ENCODE assay signal across 29 cellular contexts in the genomic region with DNA sequence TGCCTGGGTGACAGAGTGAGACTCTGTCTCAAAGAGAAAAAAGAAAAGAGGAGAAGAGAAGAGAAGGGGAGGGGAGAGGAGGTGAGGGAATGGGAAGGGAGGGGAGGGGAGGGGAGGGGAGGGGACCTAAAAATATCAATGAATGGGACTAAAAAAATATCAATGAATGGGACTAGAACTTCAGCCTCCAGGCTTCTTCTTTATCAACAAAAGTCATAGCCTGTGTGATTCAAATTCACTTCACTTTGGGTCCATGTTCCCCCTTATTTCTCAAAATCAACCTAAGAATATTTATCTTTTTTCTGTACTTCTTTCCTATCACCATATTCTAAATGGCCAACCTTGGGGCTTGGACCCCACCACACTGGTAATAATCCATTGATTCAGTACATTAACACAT.
"Had no signal": no experiment of that assay in that cellular context is flagged by ENCODE, and none has a peak within 500 bp of the region (broad histone marks: within the 10 kb centered on the region; RNA-seq: fewer than 3 reads in every experiment).

No MANE protein-coding gene starts in this region.

- H3K4me1 Mint-ChIP-seq: stimulated activated effector memory CD8-positive, alpha-beta T cell treated with anti-CD3 and anti-CD28 coated beads, Interleukin-12 subunit alpha, Interleukin-12 subunit beta, amount 100 ng/mL, for 72 hours; stimulated activated memory B cell treated with anti-CD40 and anti-IgM and Interleukin-4, amounts not matched to agents 10 μg/mL and 1 μg/mL and 100 μg/mL, for 72 hours; stimulated activated naive B cell treated with anti-CD40 and anti-IgM and Interleukin-4, amounts not matched to agents 10 μg/mL and 1 μg/mL and 100 μg/mL, for 72 hours; stimulated activated naive CD8-positive, alpha-beta T cell treated with anti-CD3 and anti-CD28 coated beads, Interleukin-15, amount 100 ng/mL, for 72 hours had no signal

- H3K27me3 Mint-ChIP-seq: stimulated activated memory B cell treated with anti-CD40 and anti-IgM and Interleukin-4, amounts not matched to agents 10 μg/mL and 1 μg/mL and 100 μg/mL, for 72 hours had no signal

- H3K27ac ChIP-seq: stomach, suprapubic skin, testis, thoracic aorta, thyroid gland, tibial artery, tibial nerve, transverse colon, upper lobe of left lung, upper lobe of right lung, uterus, vagina had no signal

- H3K27me3 ChIP-seq: stomach, suprapubic skin, testis, thyroid gland, tibial artery, tibial nerve, transverse colon, upper lobe of left lung, upper lobe of right lung, uterus, vagina had no signal

- H3K4me3 Mint-ChIP-seq: stimulated activated effector memory CD8-positive, alpha-beta T cell treated with anti-CD3 and anti-CD28 coated beads, Interleukin-12 subunit alpha, Interleukin-12 subunit beta, amount 100 ng/mL, for 72 hours; stimulated activated memory B cell treated with anti-CD40 and anti-IgM and Interleukin-4, amounts not matched to agents 10 μg/mL and 1 μg/mL and 100 μg/mL, for 72 hours; stimulated activated naive B cell treated with anti-CD40 and anti-IgM and Interleukin-4, amounts not matched to agents 10 μg/mL and 1 μg/mL and 100 μg/mL, for 72 hours; stimulated activated naive CD8-positive, alpha-beta T cell treated with anti-CD3 and anti-CD28 coated beads, Interleukin-15, amount 100 ng/mL, for 72 hours; stimulated activated naive CD8-positive, alpha-beta T cell treated with anti-CD3 and anti-CD28 coated beads, Interleukin-15, Interleukin-2, amounts not matched to agents 100 ng/mL and 50 ng/mL, for 24 hours; type B pancreatic cell had no signal

- H3K36me3 ChIP-seq: stomach, suprapubic skin, thoracic aorta, thyroid gland, tibial artery, tibial nerve, transverse colon, upper lobe of left lung, upper lobe of right lung, uterus, vagina had no signal

- ATAC-seq: stimulated activated effector memory CD8-positive, alpha-beta T cell treated with anti-CD3 and anti-CD28 coated beads, Interleukin-12 subunit alpha, Interleukin-12 subunit beta, amount 100 ng/mL, for 72 hours; stimulated activated memory B cell treated with anti-CD40 and anti-IgM and Interleukin-4, amounts not matched to agents 10 μg/mL and 1 μg/mL and 100 μg/mL, for 72 hours; stimulated activated naive B cell treated with anti-CD40 and anti-IgM and Interleukin-4, amounts not matched to agents 10 μg/mL and 1 μg/mL and 100 μg/mL, for 72 hours; stimulated activated naive CD8-positive, alpha-beta T cell treated with anti-CD3 and anti-CD28 coated beads, Interleukin-15, amount 100 ng/mL, for 72 hours; stimulated activated naive CD8-positive, alpha-beta T cell treated with anti-CD3 and anti-CD28 coated beads, Interleukin-15, Interleukin-2, amounts not matched to agents 100 U/mL and 50 U/mL, for 24 hours; upper lobe of right lung had no signal

- DNase-seq: stimulated activated CD4-positive, alpha-beta T cell treated with anti-CD3 and anti-CD28 coated beads, Interleukin-2, amount 100 ng/mL, for 48 hours; stimulated activated CD4-positive, alpha-beta T cell treated with anti-CD3 and anti-CD28 coated beads, Interleukin-4, amount 100 ng/mL, for 1 hour; stimulated activated CD4-positive, alpha-beta T cell treated with anti-CD3 and anti-CD28 coated beads, Interleukin-4, amount 100 ng/mL, for 24 hours; stimulated activated CD4-positive, alpha-beta T cell treated with anti-CD3 and anti-CD28 coated beads, Interleukin-4, amount 100 ng/mL, for 4 hours; stimulated activated CD8-positive, alpha-beta memory T cell treated with anti-CD3 and anti-CD28 coated beads, Interleukin-4, amount 100 ng/mL, for 48 hours; stimulated activated naive B cell treated with anti-CD40 and anti-IgM and Interleukin-4, amounts not matched to agents 10 μg/mL and 1 μg/mL and 100 μg/mL, for 72 hours; stimulated activated naive CD4-positive, alpha-beta T cell; stimulated activated naive CD4-positive, alpha-beta T cell treated with Interleukin-2 at 50 U/mL for 16 hours; stimulated activated naive CD8-positive, alpha-beta T cell treated with anti-CD3 and anti-CD28 coated beads, Interleukin-15, amount 100 ng/mL, for 72 hours; stimulated activated naive CD8-positive, alpha-beta T cell treated with anti-CD3 and anti-CD28 coated beads, Interleukin-15, Interleukin-2, amounts not matched to agents 100 U/mL and 50 U/mL, for 24 hours; stomach; substantia nigra; testis; thyroid gland; tibial artery; transverse colon; trophoblast cell; upper lobe of right lung; uterus had no signal

- H3K27ac Mint-ChIP-seq: stimulated activated effector memory CD8-positive, alpha-beta T cell treated with anti-CD3 and anti-CD28 coated beads, Interleukin-12 subunit alpha, Interleukin-12 subunit beta, amount 100 ng/mL, for 72 hours; stimulated activated memory B cell treated with anti-CD40 and anti-IgM and Interleukin-4, amounts not matched to agents 10 μg/mL and 1 μg/mL and 100 μg/mL, for 72 hours; stimulated activated naive B cell treated with anti-CD40 and anti-IgM and Interleukin-4, amounts not matched to agents 10 μg/mL and 1 μg/mL and 100 μg/mL, for 72 hours; stimulated activated naive CD8-positive, alpha-beta T cell treated with anti-CD3 and anti-CD28 coated beads, Interleukin-15, amount 100 ng/mL, for 72 hours; stimulated activated naive CD8-positive, alpha-beta T cell treated with anti-CD3 and anti-CD28 coated beads, Interleukin-15, Interleukin-2, amounts not matched to agents 100 ng/mL and 50 ng/mL, for 24 hours; type B pancreatic cell had no signal

- H3K4me3 ChIP-seq: stomach, suprapubic skin, testis, thoracic aorta, thyroid gland, tibial artery, tibial nerve, transverse colon, upper lobe of left lung, upper lobe of right lung, uterus, vagina had no signal

- H3K9me3 ChIP-seq: stomach, suprapubic skin, testis, thoracic aorta, thyroid gland, tibial artery, tibial nerve, transverse colon, upper lobe of left lung, upper lobe of right lung, uterus, vagina had no signal

- H3K9me3 Mint-ChIP-seq: stimulated activated effector memory CD8-positive, alpha-beta T cell treated with anti-CD3 and anti-CD28 coated beads, Interleukin-12 subunit alpha, Interleukin-12 subunit beta, amount 100 ng/mL, for 72 hours; stimulated activated memory B cell treated with anti-CD40 and anti-IgM and Interleukin-4, amounts not matched to agents 10 μg/mL and 1 μg/mL and 100 μg/mL, for 72 hours; stimulated activated naive B cell treated with anti-CD40 and anti-IgM and Interleukin-4, amounts not matched to agents 10 μg/mL and 1 μg/mL and 100 μg/mL, for 72 hours; stimulated activated naive CD8-positive, alpha-beta T cell treated with anti-CD3 and anti-CD28 coated beads, Interleukin-15, amount 100 ng/mL, for 72 hours; stimulated activated naive CD8-positive, alpha-beta T cell treated with anti-CD3 and anti-CD28 coated beads, Interleukin-15, Interleukin-2, amounts not matched to agents 100 ng/mL and 50 ng/mL, for 24 hours; type B pancreatic cell had no signal

- H3K36me3 Mint-ChIP-seq: stimulated activated effector memory CD8-positive, alpha-beta T cell treated with anti-CD3 and anti-CD28 coated beads, Interleukin-12 subunit alpha, Interleukin-12 subunit beta, amount 100 ng/mL, for 72 hours; stimulated activated memory B cell treated with anti-CD40 and anti-IgM and Interleukin-4, amounts not matched to agents 10 μg/mL and 1 μg/mL and 100 μg/mL, for 72 hours; stimulated activated naive B cell treated with anti-CD40 and anti-IgM and Interleukin-4, amounts not matched to agents 10 μg/mL and 1 μg/mL and 100 μg/mL, for 72 hours; type B pancreatic cell had no signal

- H3K4me1 ChIP-seq: stomach, suprapubic skin, thyroid gland, tibial artery, tibial nerve, transverse colon, upper lobe of left lung, upper lobe of right lung, uterus, vagina had no signal

- FAIRE-seq: urothelium cell line had no signal
